3 cellular contexts compared by ENCODE assay signal in the genomic region with DNA sequence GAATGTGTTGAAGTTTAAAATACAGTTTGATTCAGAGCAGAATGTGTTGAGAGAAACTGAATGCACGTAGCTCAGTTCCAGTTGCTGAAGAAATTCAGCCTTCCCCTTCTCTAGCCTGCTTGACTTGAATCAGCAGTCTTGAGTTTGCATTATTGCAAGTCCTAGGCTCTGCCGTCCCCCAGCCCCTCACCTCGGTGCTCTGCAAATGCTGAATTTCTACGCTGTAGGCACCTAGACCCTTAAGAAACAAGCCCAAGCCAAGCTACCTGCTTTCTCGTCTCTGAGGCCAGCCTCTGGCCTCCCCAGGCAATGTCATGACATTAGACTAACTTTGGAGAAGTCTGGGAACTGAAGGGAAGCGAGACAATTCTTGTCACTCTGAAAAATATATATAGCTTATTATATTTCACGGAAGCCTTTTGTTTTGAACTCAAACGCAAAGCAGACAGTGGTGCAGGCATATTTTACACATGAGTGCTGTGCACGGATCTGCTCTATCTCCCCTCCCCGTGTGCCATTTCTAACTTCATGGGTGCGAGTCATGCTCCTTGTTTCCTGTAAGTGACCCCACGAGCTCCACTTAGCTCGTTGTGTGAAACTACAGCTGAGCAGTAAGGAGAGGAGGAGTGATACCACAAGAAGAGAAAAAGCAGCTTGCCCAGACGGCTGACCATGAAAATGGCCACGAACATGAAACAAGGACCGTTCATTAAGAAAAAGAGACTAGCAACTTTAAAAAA.
TF ChIP-seq lines count a peak whose summit lies in the region.

No MANE protein-coding gene starts in this region.

TF ChIP-seq in SK-N-SH, 30 proteins besides CTCF, POLR2A, EP300 and RAD21 (continued from another document):
- no peak for TF ChIP-seq ZBTB33 (IDR thresholded peaks at IDR 0.05; ENCODE audit: borderline replicate concordance, low read depth)
- TF ChIP-seq, protein P1, sequence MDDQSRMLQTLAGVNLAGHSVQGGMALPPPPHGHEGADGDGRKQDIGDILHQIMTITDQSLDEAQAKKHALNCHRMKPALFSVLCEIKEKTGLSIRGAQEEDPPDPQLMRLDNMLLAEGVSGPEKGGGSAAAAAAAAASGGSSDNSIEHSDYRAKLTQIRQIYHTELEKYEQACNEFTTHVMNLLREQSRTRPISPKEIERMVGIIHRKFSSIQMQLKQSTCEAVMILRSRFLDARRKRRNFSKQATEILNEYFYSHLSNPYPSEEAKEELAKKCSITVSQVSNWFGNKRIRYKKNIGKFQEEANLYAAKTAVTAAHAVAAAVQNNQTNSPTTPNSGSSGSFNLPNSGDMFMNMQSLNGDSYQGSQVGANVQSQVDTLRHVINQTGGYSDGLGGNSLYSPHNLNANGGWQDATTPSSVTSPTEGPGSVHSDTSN (IDR thresholded peaks at IDR 0.05) = no peak
- no peak for TF ChIP-seq SMC3 (IDR thresholded peaks at IDR 0.05; ENCODE audit: low read depth, low read length)
- TF ChIP-seq NRF1 (IDR thresholded peaks at IDR 0.05; ENCODE audit: low read depth, low read length) = no peak
- TF ChIP-seq TCF12 (IDR thresholded peaks at IDR 0.05) = no peak
- no peak for TF ChIP-seq FOXM1 (IDR thresholded peaks at IDR 0.05; ENCODE audit: low read depth)
- TF ChIP-seq ELF1 (IDR thresholded peaks at IDR 0.05) = no peak

TF ChIP-seq in SK-N-SH treated with all-trans-retinoic acid at 6 μM for 48 hours, 23 proteins besides CTCF, POLR2A, EP300 and RAD21 (continued from another document):
- TF ChIP-seq, protein P2, sequence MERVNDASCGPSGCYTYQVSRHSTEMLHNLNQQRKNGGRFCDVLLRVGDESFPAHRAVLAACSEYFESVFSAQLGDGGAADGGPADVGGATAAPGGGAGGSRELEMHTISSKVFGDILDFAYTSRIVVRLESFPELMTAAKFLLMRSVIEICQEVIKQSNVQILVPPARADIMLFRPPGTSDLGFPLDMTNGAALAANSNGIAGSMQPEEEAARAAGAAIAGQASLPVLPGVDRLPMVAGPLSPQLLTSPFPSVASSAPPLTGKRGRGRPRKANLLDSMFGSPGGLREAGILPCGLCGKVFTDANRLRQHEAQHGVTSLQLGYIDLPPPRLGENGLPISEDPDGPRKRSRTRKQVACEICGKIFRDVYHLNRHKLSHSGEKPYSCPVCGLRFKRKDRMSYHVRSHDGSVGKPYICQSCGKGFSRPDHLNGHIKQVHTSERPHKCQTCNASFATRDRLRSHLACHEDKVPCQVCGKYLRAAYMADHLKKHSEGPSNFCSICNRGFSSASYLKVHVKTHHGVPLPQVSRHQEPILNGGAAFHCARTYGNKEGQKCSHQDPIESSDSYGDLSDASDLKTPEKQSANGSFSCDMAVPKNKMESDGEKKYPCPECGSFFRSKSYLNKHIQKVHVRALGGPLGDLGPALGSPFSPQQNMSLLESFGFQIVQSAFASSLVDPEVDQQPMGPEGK (CRISPR knock-in tag; IDR thresholded peaks at IDR 0.05; ENCODE audit: borderline replicate concordance) = no peak
- TF ChIP-seq, protein P3, sequence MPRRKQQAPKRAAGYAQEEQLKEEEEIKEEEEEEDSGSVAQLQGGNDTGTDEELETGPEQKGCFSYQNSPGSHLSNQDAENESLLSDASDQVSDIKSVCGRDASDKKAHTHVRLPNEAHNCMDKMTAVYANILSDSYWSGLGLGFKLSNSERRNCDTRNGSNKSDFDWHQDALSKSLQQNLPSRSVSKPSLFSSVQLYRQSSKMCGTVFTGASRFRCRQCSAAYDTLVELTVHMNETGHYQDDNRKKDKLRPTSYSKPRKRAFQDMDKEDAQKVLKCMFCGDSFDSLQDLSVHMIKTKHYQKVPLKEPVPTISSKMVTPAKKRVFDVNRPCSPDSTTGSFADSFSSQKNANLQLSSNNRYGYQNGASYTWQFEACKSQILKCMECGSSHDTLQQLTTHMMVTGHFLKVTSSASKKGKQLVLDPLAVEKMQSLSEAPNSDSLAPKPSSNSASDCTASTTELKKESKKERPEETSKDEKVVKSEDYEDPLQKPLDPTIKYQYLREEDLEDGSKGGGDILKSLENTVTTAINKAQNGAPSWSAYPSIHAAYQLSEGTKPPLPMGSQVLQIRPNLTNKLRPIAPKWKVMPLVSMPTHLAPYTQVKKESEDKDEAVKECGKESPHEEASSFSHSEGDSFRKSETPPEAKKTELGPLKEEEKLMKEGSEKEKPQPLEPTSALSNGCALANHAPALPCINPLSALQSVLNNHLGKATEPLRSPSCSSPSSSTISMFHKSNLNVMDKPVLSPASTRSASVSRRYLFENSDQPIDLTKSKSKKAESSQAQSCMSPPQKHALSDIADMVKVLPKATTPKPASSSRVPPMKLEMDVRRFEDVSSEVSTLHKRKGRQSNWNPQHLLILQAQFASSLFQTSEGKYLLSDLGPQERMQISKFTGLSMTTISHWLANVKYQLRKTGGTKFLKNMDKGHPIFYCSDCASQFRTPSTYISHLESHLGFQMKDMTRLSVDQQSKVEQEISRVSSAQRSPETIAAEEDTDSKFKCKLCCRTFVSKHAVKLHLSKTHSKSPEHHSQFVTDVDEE (CRISPR knock-in tag; IDR thresholded peaks at IDR 0.05) = no peak
- TF ChIP-seq ISL1 (CRISPR knock-in tag; IDR thresholded peaks at IDR 0.05) (no peak), ZNF565 (CRISPR knock-in tag; conservative IDR thresholded peaks at IDR 0.05; ENCODE audit: low read depth) (no peak), POU6F1 (CRISPR knock-in tag; IDR thresholded peaks at IDR 0.05; ENCODE audit: borderline replicate concordance, low read depth) (no peak), OSR1 (CRISPR knock-in tag; IDR thresholded peaks at IDR 0.05) (no peak), ARNTL (CRISPR knock-in tag; IDR thresholded peaks at IDR 0.05; ENCODE audit: borderline replicate concordance, low read depth) (no peak), ZFP30 (CRISPR knock-in tag; IDR thresholded peaks at IDR 0.05) (no peak), PPARA (CRISPR knock-in tag; IDR thresholded peaks at IDR 0.05; ENCODE audit: borderline replicate concordance) (no peak), TOX (CRISPR knock-in tag; IDR thresholded peaks at IDR 0.05; ENCODE audit: borderline replicate concordance) (no peak), ZNF70 (CRISPR knock-in tag; IDR thresholded peaks at IDR 0.05) (no peak), ZFP3 (CRISPR knock-in tag; IDR thresholded peaks at IDR 0.05) (no peak), GLIS3 (CRISPR knock-in tag; IDR thresholded peaks at IDR 0.05) (no peak), CSDC2 (CRISPR knock-in tag; IDR thresholded peaks at IDR 0.05) (no peak)
- TF ChIP-seq, protein P4, sequence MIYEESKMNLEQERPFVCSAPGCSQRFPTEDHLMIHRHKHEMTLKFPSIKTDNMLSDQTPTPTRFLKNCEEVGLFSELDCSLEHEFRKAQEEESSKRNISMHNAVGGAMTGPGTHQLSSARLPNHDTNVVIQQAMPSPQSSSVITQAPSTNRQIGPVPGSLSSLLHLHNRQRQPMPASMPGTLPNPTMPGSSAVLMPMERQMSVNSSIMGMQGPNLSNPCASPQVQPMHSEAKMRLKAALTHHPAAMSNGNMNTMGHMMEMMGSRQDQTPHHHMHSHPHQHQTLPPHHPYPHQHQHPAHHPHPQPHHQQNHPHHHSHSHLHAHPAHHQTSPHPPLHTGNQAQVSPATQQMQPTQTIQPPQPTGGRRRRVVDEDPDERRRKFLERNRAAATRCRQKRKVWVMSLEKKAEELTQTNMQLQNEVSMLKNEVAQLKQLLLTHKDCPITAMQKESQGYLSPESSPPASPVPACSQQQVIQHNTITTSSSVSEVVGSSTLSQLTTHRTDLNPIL (CRISPR knock-in tag; IDR thresholded peaks at IDR 0.05; ENCODE audit: low read depth) = no peak

TF ChIP-seq in GM23338, 12 proteins besides CTCF, POLR2A, EP300 and RAD21 (continued from another document):
- TF ChIP-seq ZNF331 (CRISPR knock-in tag; IDR thresholded peaks at IDR 0.05; ENCODE audit: low read depth) (no peak), EZH2phosphoT487 (IDR thresholded peaks at IDR 0.05; ENCODE audit: unreplicated experiment) (no peak), ZNF462 (CRISPR knock-in tag; IDR thresholded peaks at IDR 0.05) (no peak), JUNB (IDR thresholded peaks at IDR 0.05; ENCODE audit: unreplicated experiment) (no peak), STAT1 (IDR thresholded peaks at IDR 0.05; ENCODE audit: unreplicated experiment) (no peak), EZH2 (IDR thresholded peaks at IDR 0.05; ENCODE audit: low read depth, unreplicated experiment) (no peak), ZNF114 (CRISPR knock-in tag; IDR thresholded peaks at IDR 0.05) (no peak), NANOG (IDR thresholded peaks at IDR 0.05; ENCODE audit: borderline replicate concordance) (no peak), POLR2AphosphoS5 (IDR thresholded peaks at IDR 0.05; ENCODE audit: low read depth) (no peak)
- TF ChIP-seq, protein P5, sequence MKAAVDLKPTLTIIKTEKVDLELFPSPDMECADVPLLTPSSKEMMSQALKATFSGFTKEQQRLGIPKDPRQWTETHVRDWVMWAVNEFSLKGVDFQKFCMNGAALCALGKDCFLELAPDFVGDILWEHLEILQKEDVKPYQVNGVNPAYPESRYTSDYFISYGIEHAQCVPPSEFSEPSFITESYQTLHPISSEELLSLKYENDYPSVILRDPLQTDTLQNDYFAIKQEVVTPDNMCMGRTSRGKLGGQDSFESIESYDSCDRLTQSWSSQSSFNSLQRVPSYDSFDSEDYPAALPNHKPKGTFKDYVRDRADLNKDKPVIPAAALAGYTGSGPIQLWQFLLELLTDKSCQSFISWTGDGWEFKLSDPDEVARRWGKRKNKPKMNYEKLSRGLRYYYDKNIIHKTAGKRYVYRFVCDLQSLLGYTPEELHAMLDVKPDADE (IDR thresholded peaks at IDR 0.05) = no peak
